ENCODE assay signal across 8 cellular contexts in genomic region chr6:56540950-56541600, GRCh38.
DNase-seq lines count a peak whose midpoint lies in the region; ATAC-seq and TF ChIP-seq lines count a peak whose summit lies in the region.

No MANE protein-coding gene starts in this region.

- DNase-seq in GM06990 (ENCODE audit: extremely low read depth, insufficient read length): no peak
- DNase-seq in NCI-H82 (lab: John Stamatoyannopoulos, UW): peak; percentile 82
- DNase-seq in erythroblast (lab: John Stamatoyannopoulos, UW): peak; percentile 52 to 54
- DNase-seq in sigmoid colon: no peak
- DNase-seq in A172 (ENCODE audit: low spot score): no peak
- DNase-seq in cortex of kidney (lab: John Stamatoyannopoulos, UW): no peak
- DNase-seq in activated CD4-positive, alpha-beta T cell treated with anti-CD3 and anti-CD28 coated beads, Interleukin-2, amount 50 U/mL, for 48 hours: no peak

- ATAC-seq in GM18868 (IDR thresholded peaks at IDR 0.05; ENCODE audit: unreplicated experiment): no peak

- H3K4me1 ChIP-seq in sigmoid colon: peaks cover 0 to 52% (median 39%) of the 10 kb centered on the region in 4 donors

- H3K36me3 ChIP-seq in GM06990 (ENCODE audit: control insufficient read depth, insufficient read depth, low read length): no peaks in the 10 kb centered on the region; the same call in none of the 2 replicates
- H3K36me3 ChIP-seq in sigmoid colon: peaks cover 0 to 11% (median 3%) of the 10 kb centered on the region in 4 donors

- WGBS in sigmoid colon, 2 donors: 11 to 43% methylated on average over 12 of the region's 12 CpGs

- no peak for TF ChIP-seq CTCF in GM06990 (IDR thresholded peaks at IDR 0.05; ENCODE audit: insufficient read depth, low read length, poor library complexity, severe bottlenecking)
- no peak for TF ChIP-seq CTCF in sigmoid colon (IDR thresholded peaks at IDR 0.05)

- TF ChIP-seq EP300 in sigmoid colon (IDR thresholded peaks at IDR 0.05): no peak

- peak overlapping the region; percentile 25; the same call in 1 of the 2 replicates for H3K4me3 ChIP-seq in GM06990 (replicated peaks; ENCODE audit: low read depth, low read length)
- H3K4me3 ChIP-seq in sigmoid colon: peak overlapping the region; percentile 56 to 71 (median 68)

- intact Hi-C loops in sigmoid colon (cut with DNase I): loop anchor here (2.0 to 5.0 kb wide), 2 partner anchors 14 to 34 kb away; no protein-coding TSS in a partner anchor

- H3K9me3 ChIP-seq in sigmoid colon: no peaks in the 10 kb centered on the region

- peak overlapping the region; percentile 92 to 96 (median 94) for H3K27ac ChIP-seq in sigmoid colon

- TF ChIP-seq POLR2A in erythroblast (IDR thresholded peaks at IDR 0.05; ENCODE audit: low read length) (no peak), sigmoid colon (IDR thresholded peaks at IDR 0.05) (no peak)

- no peaks in the 10 kb centered on the region for H3K27me3 ChIP-seq in GM06990 (replicated peaks; ENCODE audit: control insufficient read depth, insufficient read depth, low read length)
- H3K27me3 ChIP-seq in sigmoid colon: no peaks in the 10 kb centered on the region

Comparison
In these comparisons a context has a peak if more than half of its experiments do, and no peak if none do; other contexts are left out.
1. DNase-seq: peak in NCI-H82 (single experiment) and erythroblast (2 of 2); none in GM06990 (single experiment), sigmoid colon (single experiment), A172 (single experiment), cortex of kidney (single experiment) and activated CD4-positive, alpha-beta T cell treated with anti-CD3 and anti-CD28 coated beads, Interleukin-2, amount 50 U/mL, for 48 hours (0 of 2).